In genomic region chr11:72787262-72788104, GRCh38 we compare ENCODE assay signal across 8 cellular contexts. TPM values are rescaled to one million over a fixed set of nuclear protein-coding genes. Genes with fewer than 3 reads are reported as not detected.
DNase-seq lines count a peak whose midpoint lies in the region; ATAC-seq and TF ChIP-seq lines count a peak whose summit lies in the region.

No MANE protein-coding gene starts in this region.

- H3K27me3 ChIP-seq in H7 (ENCODE audit: control insufficient read depth, insufficient read depth, low read length) (no peaks in the 10 kb centered on the region; the same call in 1 of the 2 replicates), Panc1 (ENCODE audit: control insufficient read depth, insufficient read depth, low read length) (no peaks in the 10 kb centered on the region), iPS DF 6.9 (ENCODE audit: control insufficient read depth, insufficient read depth, low read length) (no peaks in the 10 kb centered on the region), right atrium auricular region (no peaks in the 10 kb centered on the region)

- POLR2A ChIA-PET in Panc1 (lab: Charles Lee): no interaction called here

- intact Hi-C loops in Panc1 (cut with micrococcal nuclease; ENCODE audit: unreplicated experiment): no loop called here

- H3K27ac ChIP-seq in Panc1 (ENCODE audit: low read length) (no peak overlapping the region), iPS DF 6.9 (ENCODE audit: low read length) (no peak overlapping the region), right atrium auricular region (peak overlapping the region in 1 of 2 donors; percentile 21)

- no TSS peak for BruUV-seq in Panc1 (replicated peaks; lab: Mats Ljungman, UMichigan)

- H3K4me1 ChIP-seq in Panc1 (ENCODE audit: control insufficient read depth, insufficient read depth, low read length) (peaks cover 1% of the 10 kb centered on the region), iPS DF 6.9 (ENCODE audit: control insufficient read depth, insufficient read depth, low read length) (no peaks in the 10 kb centered on the region), right atrium auricular region (peaks cover 0 to 23% of the 10 kb centered on the region in 2 donors)

- H3K9me3 ChIP-seq in Panc1 (ENCODE audit: control insufficient read depth, insufficient read depth, low read depth, low read length) (no peaks in the 10 kb centered on the region), iPS DF 6.9 (ENCODE audit: control insufficient read depth, insufficient read depth, low read length) (no peaks in the 10 kb centered on the region), right atrium auricular region (no peaks in the 10 kb centered on the region)

- in situ Hi-C loops in Panc1 (cut with HindIII; ENCODE audit: low pct_unique_long_range_greater_than_20kb, low sequenced_read_pairs): no loop called here

- H3K36me3 ChIP-seq in H7 (replicated peaks; ENCODE audit: control insufficient read depth, insufficient read depth, low read length) (no peaks in the 10 kb centered on the region), Panc1 (ENCODE audit: control insufficient read depth, insufficient read depth, low read length) (no peaks in the 10 kb centered on the region), iPS DF 6.9 (ENCODE audit: control insufficient read depth, insufficient read depth, low read length) (no peaks in the 10 kb centered on the region), right atrium auricular region (no peaks in the 10 kb centered on the region)

- peak; percentile 100 for DNase-seq in DMS53 (lab: John Stamatoyannopoulos, UW)
- DNase-seq in H7: peak; percentile 94
- no peak for DNase-seq in Panc1 (ENCODE audit: low read depth, low spot score)
- peak; percentile 57 for DNase-seq in iPS DF 6.9 (ENCODE audit: low read depth, low spot score)
- no peak for DNase-seq in NCI-H2227 treated with DMSO at 0.1 percent for 48 hours (lab: John Stamatoyannopoulos, UW)
- no peak for DNase-seq in right atrium auricular region (ENCODE audit: low spot score)

- H3K4me3 ChIP-seq in H7 (ENCODE audit: insufficient read depth, low read depth, low read length) (no peak overlapping the region), Panc1 (ENCODE audit: low read depth in 2 of 2, low read length in 2 of 2) (no peak overlapping the region), iPS DF 6.9 (ENCODE audit: low read length) (no peak overlapping the region), right atrium auricular region (no peak overlapping the region)

- ATAC-seq in Panc1: peak; percentile 49; the same call in 1 of the 2 replicates
- no peak for ATAC-seq in GM18909 (IDR thresholded peaks at IDR 0.05; ENCODE audit: poor library complexity, unreplicated experiment)
- no peak for ATAC-seq in GM19324 (IDR thresholded peaks at IDR 0.05; ENCODE audit: low FRiP score, unreplicated experiment)

- TF ChIP-seq CTCF in Panc1 (IDR thresholded peaks at IDR 0.05) (no peak), right atrium auricular region (IDR thresholded peaks at IDR 0.05) (no peak)

- CTCF ChIA-PET in Panc1 (lab: Charles Lee): interaction anchor here (0.6 kb wide), 1 partner anchor 811 kb away, joined by 3 read pairs; no protein-coding TSS in a partner anchor

- WGBS in iPS DF 6.9 (ENCODE audit: insufficient coverage, insufficient read length): no CpG with 5 or more reads among the region's 16 CpGs

RNA-seq across cellular contexts. Expression of gene STARD10, which starts 6.4 kb away (rescaled TPM):
- total RNA-seq in H7 (2014; rRNA removed; shearing (Covaris generic)): 19.3 and 26.8 TPM in 2 replicates
- total RNA-seq in Panc1 (2021; ENCODE audit: unreplicated experiment) (32.1 TPM), right atrium auricular region (100 to 1,000 TPM in 1 of 2 donors, 10 to 100 TPM in 1; 77.0 to 112 TPM)
- polyA plus RNA-seq in Panc1 (2012; ENCODE audit: insufficient read length): 64.9 TPM

RNA-seq across cellular contexts. Expression of gene ATG16L2, which starts 26.7 kb away (rescaled TPM):
- total RNA-seq in H7 (2014; rRNA removed; shearing (Covaris generic)): 6.2 and 16.0 TPM in 2 replicates
- 14.6 TPM for total RNA-seq in Panc1 (2021; ENCODE audit: unreplicated experiment)
- polyA plus RNA-seq in Panc1 (2012; ENCODE audit: insufficient read length): 15.3 TPM
- total RNA-seq in right atrium auricular region: 10 to 100 TPM in 1 of 2 donors, 1 to 10 TPM in 1; 9.0 to 10.0 TPM

RNA-seq across cellular contexts. Expression of gene ARAP1, which starts 35.3 kb away (rescaled TPM):
- total RNA-seq in H7 (2014; rRNA removed; shearing (Covaris generic)): 85.2 and 85.5 TPM in 2 replicates
- total RNA-seq in Panc1 (2021; ENCODE audit: unreplicated experiment): 73.6 TPM
- 108 TPM for polyA plus RNA-seq in Panc1 (2012; ENCODE audit: insufficient read length)
- total RNA-seq in right atrium auricular region: 10 to 100 TPM; 74.0 to 83.8 TPM

Comparison
In these comparisons a context has a peak if more than half of its experiments do, and no peak if none do; other contexts are left out.
1. DNase-seq: peak in DMS53 (single experiment), H7 (single experiment) and iPS DF 6.9 (single experiment); none in Panc1 (single experiment), NCI-H2227 treated with DMSO at 0.1 percent for 48 hours (single experiment) and right atrium auricular region (single experiment).